Comparison of ENCODE assay signal across 8 cellular contexts in the genomic region with DNA sequence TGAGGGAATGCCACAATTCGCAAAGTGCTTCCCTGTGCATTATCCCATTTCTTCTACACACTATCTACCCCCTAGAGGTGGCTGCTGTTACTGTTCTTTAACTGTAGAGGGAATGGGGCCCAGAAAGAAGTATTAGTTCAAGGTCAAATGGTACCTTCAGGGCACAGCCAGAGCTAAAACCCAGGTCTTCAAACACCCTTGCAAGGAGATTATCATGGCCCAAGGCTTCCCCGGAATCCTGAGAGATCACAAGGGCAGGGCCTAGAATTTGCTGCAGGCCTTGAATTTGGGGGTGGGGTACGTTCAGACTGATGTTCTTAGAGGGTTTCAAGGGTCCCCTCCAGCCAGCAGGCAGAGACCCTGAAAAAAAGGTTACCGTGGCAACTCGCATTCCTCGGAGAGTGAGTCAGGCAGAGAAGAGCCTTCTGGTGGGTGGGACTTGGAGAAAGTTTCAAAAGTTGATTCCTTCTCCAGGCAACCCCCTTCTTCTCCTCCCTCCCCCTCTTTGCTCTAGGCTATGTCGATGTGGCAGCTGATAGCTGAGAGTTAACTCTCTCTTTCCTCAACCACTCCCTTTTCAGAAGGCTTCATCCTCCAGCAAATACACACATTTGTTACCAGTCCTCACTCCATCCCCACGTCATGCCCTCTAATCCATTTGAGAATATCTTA. TPM values are rescaled to one million over a fixed set of nuclear protein-coding genes. Genes with fewer than 3 reads are reported as not detected.
DNase-seq lines count a peak whose midpoint lies in the region; ATAC-seq and TF ChIP-seq lines count a peak whose summit lies in the region.

No MANE protein-coding gene starts in this region.

- POLR2A ChIA-PET in CD8-positive, alpha-beta memory T cell (lab: Charles Lee) = no interaction called here

- H3K36me3 ChIP-seq in RWPE2 (ENCODE audit: low read depth) (peaks cover 31% of the 10 kb centered on the region), parathyroid adenoma (ENCODE audit: control insufficient read depth, insufficient read depth, low read length) (no peaks in the 10 kb centered on the region)
- H3K36me3 ChIP-seq in CD8-positive, alpha-beta memory T cell (ENCODE audit: insufficient read depth, low read length) = no peaks in the 10 kb centered on the region

- DNase-seq in GM03348 (ENCODE audit: low spot score) = peak; percentile 78
- DNase-seq in RWPE2 (ENCODE audit: low spot score) = no peak
- DNase-seq in foreskin keratinocyte = peak; percentile 88 to 94
- DNase-seq in D341Med (ENCODE audit: low spot score) = no peak
- DNase-seq in CD8-positive, alpha-beta memory T cell = no peak
- no peak for DNase-seq in occipital lobe (lab: John Stamatoyannopoulos, UW)

- H3K27me3 Mint-ChIP-seq in CD8-positive, alpha-beta memory T cell = peaks cover 28 to 65% of the 10 kb centered on the region in 2 donors

- CTCF ChIA-PET in CD8-positive, alpha-beta memory T cell (lab: Charles Lee) = interaction anchor here (1.6 kb wide), 1 partner anchor 26 kb away, joined by 5 read pairs; no protein-coding TSS in a partner anchor

- H2AFZ ChIP-seq in parathyroid adenoma = peak overlapping the region; percentile 97

- peaks cover 5 to 13% (median 12%) of the 10 kb centered on the region in 3 donors for H3K4me1 Mint-ChIP-seq in CD8-positive, alpha-beta memory T cell

- H3K4me1 ChIP-seq in RWPE2 (ENCODE audit: insufficient read depth, poor library complexity, severe bottlenecking) (peaks cover 24% of the 10 kb centered on the region), foreskin keratinocyte (peaks cover 24% of the 10 kb centered on the region), parathyroid adenoma (peaks cover 32% of the 10 kb centered on the region)
- no peaks in the 10 kb centered on the region for H3K4me1 ChIP-seq in CD8-positive, alpha-beta memory T cell (ENCODE audit: insufficient read depth, low read length)

- TF ChIP-seq CTCF in RWPE2 (IDR thresholded peaks at IDR 0.05; ENCODE audit: poor library complexity, severe bottlenecking) (peak; percentile 42), foreskin keratinocyte (conservative IDR thresholded peaks at IDR 0.05) (peak; percentile 52), parathyroid adenoma (IDR thresholded peaks at IDR 0.05) (peak; percentile 20)

- H3K9ac ChIP-seq in parathyroid adenoma = no peak overlapping the region

- H3K9me3 ChIP-seq in RWPE2 (ENCODE audit: severe bottlenecking) = no peaks in the 10 kb centered on the region
- no peaks in the 10 kb centered on the region for H3K9me3 ChIP-seq in parathyroid adenoma (ENCODE audit: control insufficient read depth, low read length)
- no peaks in the 10 kb centered on the region for H3K9me3 ChIP-seq in CD8-positive, alpha-beta memory T cell (ENCODE audit: low read length)

- H3K36me3 Mint-ChIP-seq in CD8-positive, alpha-beta memory T cell = no peaks in the 10 kb centered on the region

- H3K27me3 ChIP-seq in RWPE2 (ENCODE audit: insufficient read depth, poor library complexity, severe bottlenecking) (no peaks in the 10 kb centered on the region), foreskin keratinocyte (no peaks in the 10 kb centered on the region), parathyroid adenoma (ENCODE audit: control insufficient read depth, insufficient read depth, low read length) (no peaks in the 10 kb centered on the region)
- no peaks in the 10 kb centered on the region for H3K27me3 ChIP-seq in CD8-positive, alpha-beta memory T cell (ENCODE audit: insufficient read depth, low read length, poor library complexity, severe bottlenecking)

- H3K27ac ChIP-seq in RWPE2 (ENCODE audit: poor library complexity, severe bottlenecking) (peak overlapping the region; percentile 78), foreskin keratinocyte (peak overlapping the region; percentile 85), parathyroid adenoma (peak overlapping the region; percentile 83)
- no peak overlapping the region for H3K27ac ChIP-seq in CD8-positive, alpha-beta memory T cell (ENCODE audit: low read depth, low read length)

- peaks cover 24% of the 10 kb centered on the region for H3K79me2 ChIP-seq in parathyroid adenoma

- H3K4me2 ChIP-seq in parathyroid adenoma (ENCODE audit: low read length) = peak overlapping the region; percentile 82

- no peak overlapping the region for H3K27ac Mint-ChIP-seq in CD8-positive, alpha-beta memory T cell

- H3K4me3 ChIP-seq in RWPE2 (ENCODE audit: severe bottlenecking) (peak overlapping the region; percentile 52), parathyroid adenoma (ENCODE audit: low read depth, low read length) (peak overlapping the region; percentile 79)
- H3K4me3 ChIP-seq in CD8-positive, alpha-beta memory T cell (ENCODE audit: low read length) = no peak overlapping the region

- peak; percentile 66 for ATAC-seq in RWPE2 (ENCODE audit: low read depth)
- ATAC-seq in foreskin keratinocyte = peak; percentile 67
- no peak for ATAC-seq in GM21423 (IDR thresholded peaks at IDR 0.05; ENCODE audit: unreplicated experiment)

- H3K4me3 Mint-ChIP-seq in CD8-positive, alpha-beta memory T cell = no peak overlapping the region

- peaks cover 0 to 2% (median 0%) of the 10 kb centered on the region in 5 donors for H3K9me3 Mint-ChIP-seq in CD8-positive, alpha-beta memory T cell

RNA-seq across cellular contexts. Expression of a gene that starts 1.9 kb away (rescaled TPM):
- total RNA-seq in foreskin keratinocyte (459 and 490 TPM in 2 replicates), occipital lobe (90.8 TPM)
- 365 and 441 TPM in 2 replicates for polyA plus RNA-seq in foreskin keratinocyte
- under 1 TPM; 0.22 to 0.31 TPM for total RNA-seq in CD8-positive, alpha-beta memory T cell
- polyA plus RNA-seq in CD8-positive, alpha-beta memory T cell = not detected

Comparison
In these comparisons a context has a peak if more than half of its experiments do, and no peak if none do; other contexts are left out.
1. DNase-seq: peak in GM03348 (single experiment) and foreskin keratinocyte (2 of 2); none in RWPE2 (single experiment), D341Med (single experiment), CD8-positive, alpha-beta memory T cell (0 of 5) and occipital lobe (single experiment).
2. RNA of a gene that starts 1.9 kb away (total RNA-seq): 459 to 490 TPM in foreskin keratinocyte and 90.8 TPM in occipital lobe (single experiment); 0.22 to 0.31 TPM in CD8-positive, alpha-beta memory T cell; every median in the first group is over 10 times any median in the second.
3. Peak in every context shown above with its lines, with median percentiles within 50 percentile points of each other: CTCF ChIP-seq.